Comparison of ENCODE assay signal across 1 cellular context in the genomic region with DNA sequence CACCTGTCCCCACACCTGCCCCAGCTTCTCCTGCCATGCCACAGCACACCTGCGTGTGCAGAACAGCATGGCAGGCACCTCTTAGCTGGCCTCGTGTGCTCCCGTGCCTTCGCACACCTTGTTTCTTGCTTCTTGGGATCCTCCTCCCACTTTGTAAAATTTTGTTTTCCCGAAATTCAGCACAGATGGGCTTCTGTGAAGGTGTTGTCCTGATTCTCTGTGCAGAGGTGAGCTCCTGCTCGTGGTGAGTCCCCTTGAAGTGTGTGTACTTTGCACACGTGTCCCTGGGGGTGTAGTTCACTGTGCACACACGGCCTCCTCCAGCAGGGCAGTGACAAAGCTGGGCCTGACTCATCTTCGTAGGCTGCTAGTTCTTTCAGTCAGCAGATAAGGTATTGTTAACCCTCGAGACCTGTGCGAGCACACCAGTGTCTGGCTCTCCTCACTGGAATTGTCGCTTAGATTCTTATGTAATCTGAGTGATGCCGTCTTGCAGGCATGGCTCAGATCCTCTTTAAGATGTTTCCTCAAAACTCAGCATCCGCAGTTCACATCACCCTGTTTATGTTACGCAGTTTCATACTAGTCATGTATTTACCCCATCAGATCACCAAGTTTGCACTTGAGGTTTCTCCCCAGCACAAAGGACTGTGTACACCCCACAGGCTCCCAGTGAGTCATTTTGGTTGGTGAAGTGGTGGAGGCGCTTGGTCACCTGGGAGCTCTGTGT.
A peak's percentile ranks its signal among the peaks of the same experiment; 100 is the strongest.
TF ChIP-seq lines count a peak whose summit lies in the region.

No MANE protein-coding gene starts in this region.

TF ChIP-seq in HepG2, 621 proteins besides CTCF, POLR2A, EP300 and RAD21 (continued from another document and continues in another):
- TF ChIP-seq, protein P1, sequence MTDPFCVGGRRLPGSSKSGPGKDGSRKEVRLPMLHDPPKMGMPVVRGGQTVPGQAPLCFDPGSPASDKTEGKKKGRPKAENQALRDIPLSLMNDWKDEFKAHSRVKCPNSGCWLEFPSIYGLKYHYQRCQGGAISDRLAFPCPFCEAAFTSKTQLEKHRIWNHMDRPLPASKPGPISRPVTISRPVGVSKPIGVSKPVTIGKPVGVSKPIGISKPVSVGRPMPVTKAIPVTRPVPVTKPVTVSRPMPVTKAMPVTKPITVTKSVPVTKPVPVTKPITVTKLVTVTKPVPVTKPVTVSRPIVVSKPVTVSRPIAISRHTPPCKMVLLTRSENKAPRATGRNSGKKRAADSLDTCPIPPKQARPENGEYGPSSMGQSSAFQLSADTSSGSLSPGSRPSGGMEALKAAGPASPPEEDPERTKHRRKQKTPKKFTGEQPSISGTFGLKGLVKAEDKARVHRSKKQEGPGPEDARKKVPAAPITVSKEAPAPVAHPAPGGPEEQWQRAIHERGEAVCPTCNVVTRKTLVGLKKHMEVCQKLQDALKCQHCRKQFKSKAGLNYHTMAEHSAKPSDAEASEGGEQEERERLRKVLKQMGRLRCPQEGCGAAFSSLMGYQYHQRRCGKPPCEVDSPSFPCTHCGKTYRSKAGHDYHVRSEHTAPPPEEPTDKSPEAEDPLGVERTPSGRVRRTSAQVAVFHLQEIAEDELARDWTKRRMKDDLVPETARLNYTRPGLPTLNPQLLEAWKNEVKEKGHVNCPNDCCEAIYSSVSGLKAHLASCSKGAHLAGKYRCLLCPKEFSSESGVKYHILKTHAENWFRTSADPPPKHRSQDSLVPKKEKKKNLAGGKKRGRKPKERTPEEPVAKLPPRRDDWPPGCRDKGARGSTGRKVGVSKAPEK (CRISPR knock-in tag; IDR thresholded peaks at IDR 0.05; ENCODE audit: borderline replicate concordance), result no peak
- TF ChIP-seq ZNF746 (CRISPR knock-in tag; IDR thresholded peaks at IDR 0.05), result no peak
- TF ChIP-seq, protein P2, sequence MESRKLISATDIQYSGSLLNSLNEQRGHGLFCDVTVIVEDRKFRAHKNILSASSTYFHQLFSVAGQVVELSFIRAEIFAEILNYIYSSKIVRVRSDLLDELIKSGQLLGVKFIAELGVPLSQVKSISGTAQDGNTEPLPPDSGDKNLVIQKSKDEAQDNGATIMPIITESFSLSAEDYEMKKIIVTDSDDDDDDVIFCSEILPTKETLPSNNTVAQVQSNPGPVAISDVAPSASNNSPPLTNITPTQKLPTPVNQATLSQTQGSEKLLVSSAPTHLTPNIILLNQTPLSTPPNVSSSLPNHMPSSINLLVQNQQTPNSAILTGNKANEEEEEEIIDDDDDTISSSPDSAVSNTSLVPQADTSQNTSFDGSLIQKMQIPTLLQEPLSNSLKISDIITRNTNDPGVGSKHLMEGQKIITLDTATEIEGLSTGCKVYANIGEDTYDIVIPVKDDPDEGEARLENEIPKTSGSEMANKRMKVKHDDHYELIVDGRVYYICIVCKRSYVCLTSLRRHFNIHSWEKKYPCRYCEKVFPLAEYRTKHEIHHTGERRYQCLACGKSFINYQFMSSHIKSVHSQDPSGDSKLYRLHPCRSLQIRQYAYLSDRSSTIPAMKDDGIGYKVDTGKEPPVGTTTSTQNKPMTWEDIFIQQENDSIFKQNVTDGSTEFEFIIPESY (CRISPR knock-in tag; IDR thresholded peaks at IDR 0.05), result no peak
- TF ChIP-seq, protein P3, sequence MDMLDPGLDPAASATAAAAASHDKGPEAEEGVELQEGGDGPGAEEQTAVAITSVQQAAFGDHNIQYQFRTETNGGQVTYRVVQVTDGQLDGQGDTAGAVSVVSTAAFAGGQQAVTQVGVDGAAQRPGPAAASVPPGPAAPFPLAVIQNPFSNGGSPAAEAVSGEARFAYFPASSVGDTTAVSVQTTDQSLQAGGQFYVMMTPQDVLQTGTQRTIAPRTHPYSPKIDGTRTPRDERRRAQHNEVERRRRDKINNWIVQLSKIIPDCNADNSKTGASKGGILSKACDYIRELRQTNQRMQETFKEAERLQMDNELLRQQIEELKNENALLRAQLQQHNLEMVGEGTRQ (IDR thresholded peaks at IDR 0.05; ENCODE audit: low read depth, low read length), result peak; percentile 63
- TF ChIP-seq, protein P3 (CRISPR knock-in tag; IDR thresholded peaks at IDR 0.05; ENCODE audit: borderline replicate concordance), result no peak
- TF ChIP-seq ZNF136 (CRISPR knock-in tag; IDR thresholded peaks at IDR 0.05; ENCODE audit: low read depth), result no peak
- TF ChIP-seq MED1 (CRISPR knock-in tag; IDR thresholded peaks at IDR 0.05), result no peak
- TF ChIP-seq, protein P4, sequence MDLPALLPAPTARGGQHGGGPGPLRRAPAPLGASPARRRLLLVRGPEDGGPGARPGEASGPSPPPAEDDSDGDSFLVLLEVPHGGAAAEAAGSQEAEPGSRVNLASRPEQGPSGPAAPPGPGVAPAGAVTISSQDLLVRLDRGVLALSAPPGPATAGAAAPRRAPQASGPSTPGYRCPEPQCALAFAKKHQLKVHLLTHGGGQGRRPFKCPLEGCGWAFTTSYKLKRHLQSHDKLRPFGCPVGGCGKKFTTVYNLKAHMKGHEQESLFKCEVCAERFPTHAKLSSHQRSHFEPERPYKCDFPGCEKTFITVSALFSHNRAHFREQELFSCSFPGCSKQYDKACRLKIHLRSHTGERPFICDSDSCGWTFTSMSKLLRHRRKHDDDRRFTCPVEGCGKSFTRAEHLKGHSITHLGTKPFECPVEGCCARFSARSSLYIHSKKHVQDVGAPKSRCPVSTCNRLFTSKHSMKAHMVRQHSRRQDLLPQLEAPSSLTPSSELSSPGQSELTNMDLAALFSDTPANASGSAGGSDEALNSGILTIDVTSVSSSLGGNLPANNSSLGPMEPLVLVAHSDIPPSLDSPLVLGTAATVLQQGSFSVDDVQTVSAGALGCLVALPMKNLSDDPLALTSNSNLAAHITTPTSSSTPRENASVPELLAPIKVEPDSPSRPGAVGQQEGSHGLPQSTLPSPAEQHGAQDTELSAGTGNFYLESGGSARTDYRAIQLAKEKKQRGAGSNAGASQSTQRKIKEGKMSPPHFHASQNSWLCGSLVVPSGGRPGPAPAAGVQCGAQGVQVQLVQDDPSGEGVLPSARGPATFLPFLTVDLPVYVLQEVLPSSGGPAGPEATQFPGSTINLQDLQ (CRISPR knock-in tag; IDR thresholded peaks at IDR 0.05), result no peak
- TF ChIP-seq HNRNPLL (IDR thresholded peaks at IDR 0.05; ENCODE audit: low read depth, low read length, poor library complexity, severe bottlenecking), result no peak
- no peak for TF ChIP-seq MBD4 (IDR thresholded peaks at IDR 0.05; ENCODE audit: borderline replicate concordance, low read length)
- no peak for TF ChIP-seq HMG20A (CRISPR knock-in tag; IDR thresholded peaks at IDR 0.05; ENCODE audit: borderline replicate concordance)
- TF ChIP-seq, protein P5, sequence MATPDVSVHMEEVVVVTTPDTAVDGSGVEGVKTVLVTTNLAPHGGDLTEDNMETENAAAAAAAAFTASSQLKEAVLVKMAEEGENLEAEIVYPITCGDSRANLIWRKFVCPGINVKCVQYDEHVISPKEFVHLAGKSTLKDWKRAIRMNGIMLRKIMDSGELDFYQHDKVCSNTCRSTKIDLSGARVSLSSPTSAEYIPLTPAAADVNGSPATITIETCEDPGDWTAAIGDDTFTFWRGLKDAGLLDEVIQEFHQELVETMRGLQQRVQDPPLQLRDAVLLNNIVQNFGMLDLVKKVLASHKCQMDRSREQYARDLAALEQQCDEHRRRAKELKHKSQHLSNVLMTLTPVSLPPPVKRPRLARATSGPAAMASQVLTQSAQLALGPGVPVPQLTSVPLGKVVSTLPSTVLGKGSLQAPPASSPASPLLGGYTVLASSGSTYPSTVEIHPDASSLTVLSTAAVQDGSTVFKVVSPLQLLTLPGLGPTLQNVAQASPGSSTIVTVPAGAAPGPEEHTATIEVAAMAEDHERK (CRISPR knock-in tag; IDR thresholded peaks at IDR 0.05; ENCODE audit: low read depth), result no peak
- no peak for TF ChIP-seq ZNF329 (CRISPR knock-in tag; IDR thresholded peaks at IDR 0.05; ENCODE audit: low read depth)
- TF ChIP-seq ZFP36L1 (CRISPR knock-in tag; IDR thresholded peaks at IDR 0.05), result no peak
- TF ChIP-seq ZNF883 (CRISPR knock-in tag; IDR thresholded peaks at IDR 0.05; ENCODE audit: not compliant biosample characterization), result no peak
- TF ChIP-seq, protein P6, sequence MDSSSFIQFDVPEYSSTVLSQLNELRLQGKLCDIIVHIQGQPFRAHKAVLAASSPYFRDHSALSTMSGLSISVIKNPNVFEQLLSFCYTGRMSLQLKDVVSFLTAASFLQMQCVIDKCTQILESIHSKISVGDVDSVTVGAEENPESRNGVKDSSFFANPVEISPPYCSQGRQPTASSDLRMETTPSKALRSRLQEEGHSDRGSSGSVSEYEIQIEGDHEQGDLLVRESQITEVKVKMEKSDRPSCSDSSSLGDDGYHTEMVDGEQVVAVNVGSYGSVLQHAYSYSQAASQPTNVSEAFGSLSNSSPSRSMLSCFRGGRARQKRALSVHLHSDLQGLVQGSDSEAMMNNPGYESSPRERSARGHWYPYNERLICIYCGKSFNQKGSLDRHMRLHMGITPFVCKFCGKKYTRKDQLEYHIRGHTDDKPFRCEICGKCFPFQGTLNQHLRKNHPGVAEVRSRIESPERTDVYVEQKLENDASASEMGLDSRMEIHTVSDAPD (CRISPR knock-in tag; IDR thresholded peaks at IDR 0.05), result no peak
- TF ChIP-seq RARG (CRISPR knock-in tag; IDR thresholded peaks at IDR 0.05; ENCODE audit: low read depth), result no peak
- no peak for TF ChIP-seq POLR2AphosphoS5 (IDR thresholded peaks at IDR 0.05; ENCODE audit: low read depth, low read length)
- TF ChIP-seq, protein P7, sequence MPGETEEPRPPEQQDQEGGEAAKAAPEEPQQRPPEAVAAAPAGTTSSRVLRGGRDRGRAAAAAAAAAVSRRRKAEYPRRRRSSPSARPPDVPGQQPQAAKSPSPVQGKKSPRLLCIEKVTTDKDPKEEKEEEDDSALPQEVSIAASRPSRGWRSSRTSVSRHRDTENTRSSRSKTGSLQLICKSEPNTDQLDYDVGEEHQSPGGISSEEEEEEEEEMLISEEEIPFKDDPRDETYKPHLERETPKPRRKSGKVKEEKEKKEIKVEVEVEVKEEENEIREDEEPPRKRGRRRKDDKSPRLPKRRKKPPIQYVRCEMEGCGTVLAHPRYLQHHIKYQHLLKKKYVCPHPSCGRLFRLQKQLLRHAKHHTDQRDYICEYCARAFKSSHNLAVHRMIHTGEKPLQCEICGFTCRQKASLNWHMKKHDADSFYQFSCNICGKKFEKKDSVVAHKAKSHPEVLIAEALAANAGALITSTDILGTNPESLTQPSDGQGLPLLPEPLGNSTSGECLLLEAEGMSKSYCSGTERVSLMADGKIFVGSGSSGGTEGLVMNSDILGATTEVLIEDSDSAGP (CRISPR knock-in tag; IDR thresholded peaks at IDR 0.05; ENCODE audit: borderline replicate concordance), result no peak
- TF ChIP-seq ZNF331 (CRISPR knock-in tag; IDR thresholded peaks at IDR 0.05), result 0 out of 2 replicates have a peak, but pooled peaks have one; percentile 27
- TF ChIP-seq ZNF772 (CRISPR knock-in tag; IDR thresholded peaks at IDR 0.05), result no peak
- peak; percentile 15; the same call in 1 of the 2 replicates for TF ChIP-seq ZNF350 (CRISPR knock-in tag; IDR thresholded peaks at IDR 0.05; ENCODE audit: borderline replicate concordance, low read depth)
- no peak for TF ChIP-seq NFE2 (CRISPR knock-in tag; IDR thresholded peaks at IDR 0.05)
- peak; percentile 15; the same call in 1 of the 2 replicates for TF ChIP-seq CBX5 (CRISPR knock-in tag; IDR thresholded peaks at IDR 0.05; ENCODE audit: borderline replicate concordance)
- no peak for TF ChIP-seq CHD2 (IDR thresholded peaks at IDR 0.05; ENCODE audit: low read depth, low read length)
- no peak for TF ChIP-seq FLYWCH1 (CRISPR knock-in tag; IDR thresholded peaks at IDR 0.05)
- no peak for TF ChIP-seq MIXL1 (CRISPR knock-in tag; IDR thresholded peaks at IDR 0.05)
- TF ChIP-seq GATAD2A (CRISPR knock-in tag; IDR thresholded peaks at IDR 0.05), result peak; percentile 39; the same call in 1 of the 2 replicates
- TF ChIP-seq, protein P8, sequence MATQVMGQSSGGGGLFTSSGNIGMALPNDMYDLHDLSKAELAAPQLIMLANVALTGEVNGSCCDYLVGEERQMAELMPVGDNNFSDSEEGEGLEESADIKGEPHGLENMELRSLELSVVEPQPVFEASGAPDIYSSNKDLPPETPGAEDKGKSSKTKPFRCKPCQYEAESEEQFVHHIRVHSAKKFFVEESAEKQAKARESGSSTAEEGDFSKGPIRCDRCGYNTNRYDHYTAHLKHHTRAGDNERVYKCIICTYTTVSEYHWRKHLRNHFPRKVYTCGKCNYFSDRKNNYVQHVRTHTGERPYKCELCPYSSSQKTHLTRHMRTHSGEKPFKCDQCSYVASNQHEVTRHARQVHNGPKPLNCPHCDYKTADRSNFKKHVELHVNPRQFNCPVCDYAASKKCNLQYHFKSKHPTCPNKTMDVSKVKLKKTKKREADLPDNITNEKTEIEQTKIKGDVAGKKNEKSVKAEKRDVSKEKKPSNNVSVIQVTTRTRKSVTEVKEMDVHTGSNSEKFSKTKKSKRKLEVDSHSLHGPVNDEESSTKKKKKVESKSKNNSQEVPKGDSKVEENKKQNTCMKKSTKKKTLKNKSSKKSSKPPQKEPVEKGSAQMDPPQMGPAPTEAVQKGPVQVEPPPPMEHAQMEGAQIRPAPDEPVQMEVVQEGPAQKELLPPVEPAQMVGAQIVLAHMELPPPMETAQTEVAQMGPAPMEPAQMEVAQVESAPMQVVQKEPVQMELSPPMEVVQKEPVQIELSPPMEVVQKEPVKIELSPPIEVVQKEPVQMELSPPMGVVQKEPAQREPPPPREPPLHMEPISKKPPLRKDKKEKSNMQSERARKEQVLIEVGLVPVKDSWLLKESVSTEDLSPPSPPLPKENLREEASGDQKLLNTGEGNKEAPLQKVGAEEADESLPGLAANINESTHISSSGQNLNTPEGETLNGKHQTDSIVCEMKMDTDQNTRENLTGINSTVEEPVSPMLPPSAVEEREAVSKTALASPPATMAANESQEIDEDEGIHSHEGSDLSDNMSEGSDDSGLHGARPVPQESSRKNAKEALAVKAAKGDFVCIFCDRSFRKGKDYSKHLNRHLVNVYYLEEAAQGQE (IDR thresholded peaks at IDR 0.05; ENCODE audit: borderline replicate concordance in 1 of 2, low read depth in 1 of 2, low read length in 2 of 2), result 0 out of 4 replicates have a peak, but pooled peaks of 1 of the 2 experiments have one; percentile 10
- peak; percentile 49; the same call in 1 of the 2 replicates for TF ChIP-seq ZNF292 (CRISPR knock-in tag; IDR thresholded peaks at IDR 0.05; ENCODE audit: borderline replicate concordance, low read depth)
- TF ChIP-seq MED8 (CRISPR knock-in tag; IDR thresholded peaks at IDR 0.05; ENCODE audit: insufficient replicate concordance), result no peak
- TF ChIP-seq ZNF337 (CRISPR knock-in tag; IDR thresholded peaks at IDR 0.05; ENCODE audit: borderline replicate concordance, low read depth), result no peak
- no peak for TF ChIP-seq TEAD2 (CRISPR knock-in tag; IDR thresholded peaks at IDR 0.05)
- TF ChIP-seq CENPX (CRISPR knock-in tag; IDR thresholded peaks at IDR 0.05), result no peak
- TF ChIP-seq SNAI1 (CRISPR knock-in tag; IDR thresholded peaks at IDR 0.05; ENCODE audit: borderline replicate concordance), result no peak
- TF ChIP-seq MAFF (IDR thresholded peaks at IDR 0.05; ENCODE audit: low read depth, low read length), result peak; percentile 43; the same call in 1 of the 2 replicates
- no peak for TF ChIP-seq ZKSCAN5 (CRISPR knock-in tag; IDR thresholded peaks at IDR 0.05)
- peak; percentile 18; the same call in 1 of the 2 replicates for TF ChIP-seq FOSL1 (CRISPR knock-in tag; IDR thresholded peaks at IDR 0.05; ENCODE audit: borderline replicate concordance)
